1 cellular context compared by ENCODE assay signal in the genomic region with DNA sequence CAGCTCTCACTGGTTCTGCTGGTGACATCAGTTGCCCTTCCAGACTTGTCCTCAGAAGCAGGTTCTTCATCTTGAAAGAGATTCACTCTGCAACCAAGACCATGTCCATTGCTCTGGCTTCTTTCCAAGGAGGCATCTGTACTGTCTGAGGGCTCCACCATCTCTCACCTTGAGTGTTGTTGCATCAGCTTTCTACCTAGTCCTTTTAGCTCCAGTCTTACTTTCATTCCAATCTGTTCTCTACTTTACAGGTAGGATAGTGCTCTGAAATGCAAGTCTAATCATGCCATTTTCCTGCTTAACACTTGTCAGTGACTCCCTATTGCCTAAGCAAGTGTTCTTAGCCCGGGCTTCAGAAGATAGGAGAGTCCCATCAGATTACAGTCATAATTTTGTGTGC.
TF ChIP-seq lines count a peak whose summit lies in the region.

No MANE protein-coding gene starts in this region.

TF ChIP-seq in K562, 482 proteins besides CTCF, POLR2A, EP300 and RAD21 (continued from another document):
- TF ChIP-seq, protein P1, sequence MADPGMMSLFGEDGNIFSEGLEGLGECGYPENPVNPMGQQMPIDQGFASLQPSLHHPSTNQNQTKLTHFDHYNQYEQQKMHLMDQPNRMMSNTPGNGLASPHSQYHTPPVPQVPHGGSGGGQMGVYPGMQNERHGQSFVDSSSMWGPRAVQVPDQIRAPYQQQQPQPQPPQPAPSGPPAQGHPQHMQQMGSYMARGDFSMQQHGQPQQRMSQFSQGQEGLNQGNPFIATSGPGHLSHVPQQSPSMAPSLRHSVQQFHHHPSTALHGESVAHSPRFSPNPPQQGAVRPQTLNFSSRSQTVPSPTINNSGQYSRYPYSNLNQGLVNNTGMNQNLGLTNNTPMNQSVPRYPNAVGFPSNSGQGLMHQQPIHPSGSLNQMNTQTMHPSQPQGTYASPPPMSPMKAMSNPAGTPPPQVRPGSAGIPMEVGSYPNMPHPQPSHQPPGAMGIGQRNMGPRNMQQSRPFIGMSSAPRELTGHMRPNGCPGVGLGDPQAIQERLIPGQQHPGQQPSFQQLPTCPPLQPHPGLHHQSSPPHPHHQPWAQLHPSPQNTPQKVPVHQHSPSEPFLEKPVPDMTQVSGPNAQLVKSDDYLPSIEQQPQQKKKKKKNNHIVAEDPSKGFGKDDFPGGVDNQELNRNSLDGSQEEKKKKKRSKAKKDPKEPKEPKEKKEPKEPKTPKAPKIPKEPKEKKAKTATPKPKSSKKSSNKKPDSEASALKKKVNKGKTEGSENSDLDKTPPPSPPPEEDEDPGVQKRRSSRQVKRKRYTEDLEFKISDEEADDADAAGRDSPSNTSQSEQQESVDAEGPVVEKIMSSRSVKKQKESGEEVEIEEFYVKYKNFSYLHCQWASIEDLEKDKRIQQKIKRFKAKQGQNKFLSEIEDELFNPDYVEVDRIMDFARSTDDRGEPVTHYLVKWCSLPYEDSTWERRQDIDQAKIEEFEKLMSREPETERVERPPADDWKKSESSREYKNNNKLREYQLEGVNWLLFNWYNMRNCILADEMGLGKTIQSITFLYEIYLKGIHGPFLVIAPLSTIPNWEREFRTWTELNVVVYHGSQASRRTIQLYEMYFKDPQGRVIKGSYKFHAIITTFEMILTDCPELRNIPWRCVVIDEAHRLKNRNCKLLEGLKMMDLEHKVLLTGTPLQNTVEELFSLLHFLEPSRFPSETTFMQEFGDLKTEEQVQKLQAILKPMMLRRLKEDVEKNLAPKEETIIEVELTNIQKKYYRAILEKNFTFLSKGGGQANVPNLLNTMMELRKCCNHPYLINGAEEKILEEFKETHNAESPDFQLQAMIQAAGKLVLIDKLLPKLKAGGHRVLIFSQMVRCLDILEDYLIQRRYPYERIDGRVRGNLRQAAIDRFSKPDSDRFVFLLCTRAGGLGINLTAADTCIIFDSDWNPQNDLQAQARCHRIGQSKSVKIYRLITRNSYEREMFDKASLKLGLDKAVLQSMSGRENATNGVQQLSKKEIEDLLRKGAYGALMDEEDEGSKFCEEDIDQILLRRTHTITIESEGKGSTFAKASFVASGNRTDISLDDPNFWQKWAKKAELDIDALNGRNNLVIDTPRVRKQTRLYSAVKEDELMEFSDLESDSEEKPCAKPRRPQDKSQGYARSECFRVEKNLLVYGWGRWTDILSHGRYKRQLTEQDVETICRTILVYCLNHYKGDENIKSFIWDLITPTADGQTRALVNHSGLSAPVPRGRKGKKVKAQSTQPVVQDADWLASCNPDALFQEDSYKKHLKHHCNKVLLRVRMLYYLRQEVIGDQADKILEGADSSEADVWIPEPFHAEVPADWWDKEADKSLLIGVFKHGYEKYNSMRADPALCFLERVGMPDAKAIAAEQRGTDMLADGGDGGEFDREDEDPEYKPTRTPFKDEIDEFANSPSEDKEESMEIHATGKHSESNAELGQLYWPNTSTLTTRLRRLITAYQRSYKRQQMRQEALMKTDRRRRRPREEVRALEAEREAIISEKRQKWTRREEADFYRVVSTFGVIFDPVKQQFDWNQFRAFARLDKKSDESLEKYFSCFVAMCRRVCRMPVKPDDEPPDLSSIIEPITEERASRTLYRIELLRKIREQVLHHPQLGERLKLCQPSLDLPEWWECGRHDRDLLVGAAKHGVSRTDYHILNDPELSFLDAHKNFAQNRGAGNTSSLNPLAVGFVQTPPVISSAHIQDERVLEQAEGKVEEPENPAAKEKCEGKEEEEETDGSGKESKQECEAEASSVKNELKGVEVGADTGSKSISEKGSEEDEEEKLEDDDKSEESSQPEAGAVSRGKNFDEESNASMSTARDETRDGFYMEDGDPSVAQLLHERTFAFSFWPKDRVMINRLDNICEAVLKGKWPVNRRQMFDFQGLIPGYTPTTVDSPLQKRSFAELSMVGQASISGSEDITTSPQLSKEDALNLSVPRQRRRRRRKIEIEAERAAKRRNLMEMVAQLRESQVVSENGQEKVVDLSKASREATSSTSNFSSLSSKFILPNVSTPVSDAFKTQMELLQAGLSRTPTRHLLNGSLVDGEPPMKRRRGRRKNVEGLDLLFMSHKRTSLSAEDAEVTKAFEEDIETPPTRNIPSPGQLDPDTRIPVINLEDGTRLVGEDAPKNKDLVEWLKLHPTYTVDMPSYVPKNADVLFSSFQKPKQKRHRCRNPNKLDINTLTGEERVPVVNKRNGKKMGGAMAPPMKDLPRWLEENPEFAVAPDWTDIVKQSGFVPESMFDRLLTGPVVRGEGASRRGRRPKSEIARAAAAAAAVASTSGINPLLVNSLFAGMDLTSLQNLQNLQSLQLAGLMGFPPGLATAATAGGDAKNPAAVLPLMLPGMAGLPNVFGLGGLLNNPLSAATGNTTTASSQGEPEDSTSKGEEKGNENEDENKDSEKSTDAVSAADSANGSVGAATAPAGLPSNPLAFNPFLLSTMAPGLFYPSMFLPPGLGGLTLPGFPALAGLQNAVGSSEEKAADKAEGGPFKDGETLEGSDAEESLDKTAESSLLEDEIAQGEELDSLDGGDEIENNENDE (IDR thresholded peaks at IDR 0.05; ENCODE audit: low read depth, low read length), result no peak
- TF ChIP-seq, protein P2, sequence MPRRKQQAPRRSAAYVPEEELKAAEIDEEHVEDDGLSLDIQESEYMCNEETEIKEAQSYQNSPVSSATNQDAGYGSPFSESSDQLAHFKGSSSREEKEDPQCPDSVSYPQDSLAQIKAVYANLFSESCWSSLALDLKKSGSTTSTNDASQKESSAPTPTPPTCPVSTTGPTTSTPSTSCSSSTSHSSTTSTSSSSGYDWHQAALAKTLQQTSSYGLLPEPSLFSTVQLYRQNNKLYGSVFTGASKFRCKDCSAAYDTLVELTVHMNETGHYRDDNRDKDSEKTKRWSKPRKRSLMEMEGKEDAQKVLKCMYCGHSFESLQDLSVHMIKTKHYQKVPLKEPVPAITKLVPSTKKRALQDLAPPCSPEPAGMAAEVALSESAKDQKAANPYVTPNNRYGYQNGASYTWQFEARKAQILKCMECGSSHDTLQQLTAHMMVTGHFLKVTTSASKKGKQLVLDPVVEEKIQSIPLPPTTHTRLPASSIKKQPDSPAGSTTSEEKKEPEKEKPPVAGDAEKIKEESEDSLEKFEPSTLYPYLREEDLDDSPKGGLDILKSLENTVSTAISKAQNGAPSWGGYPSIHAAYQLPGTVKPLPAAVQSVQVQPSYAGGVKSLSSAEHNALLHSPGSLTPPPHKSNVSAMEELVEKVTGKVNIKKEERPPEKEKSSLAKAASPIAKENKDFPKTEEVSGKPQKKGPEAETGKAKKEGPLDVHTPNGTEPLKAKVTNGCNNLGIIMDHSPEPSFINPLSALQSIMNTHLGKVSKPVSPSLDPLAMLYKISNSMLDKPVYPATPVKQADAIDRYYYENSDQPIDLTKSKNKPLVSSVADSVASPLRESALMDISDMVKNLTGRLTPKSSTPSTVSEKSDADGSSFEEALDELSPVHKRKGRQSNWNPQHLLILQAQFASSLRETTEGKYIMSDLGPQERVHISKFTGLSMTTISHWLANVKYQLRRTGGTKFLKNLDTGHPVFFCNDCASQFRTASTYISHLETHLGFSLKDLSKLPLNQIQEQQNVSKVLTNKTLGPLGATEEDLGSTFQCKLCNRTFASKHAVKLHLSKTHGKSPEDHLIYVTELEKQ (CRISPR knock-in tag; IDR thresholded peaks at IDR 0.05), result no peak
- TF ChIP-seq KLF6 (CRISPR knock-in tag; IDR thresholded peaks at IDR 0.05; ENCODE audit: borderline replicate concordance), result 0 out of 2 replicates have a peak, but pooled peaks have one; percentile 8
- TF ChIP-seq, protein P3, sequence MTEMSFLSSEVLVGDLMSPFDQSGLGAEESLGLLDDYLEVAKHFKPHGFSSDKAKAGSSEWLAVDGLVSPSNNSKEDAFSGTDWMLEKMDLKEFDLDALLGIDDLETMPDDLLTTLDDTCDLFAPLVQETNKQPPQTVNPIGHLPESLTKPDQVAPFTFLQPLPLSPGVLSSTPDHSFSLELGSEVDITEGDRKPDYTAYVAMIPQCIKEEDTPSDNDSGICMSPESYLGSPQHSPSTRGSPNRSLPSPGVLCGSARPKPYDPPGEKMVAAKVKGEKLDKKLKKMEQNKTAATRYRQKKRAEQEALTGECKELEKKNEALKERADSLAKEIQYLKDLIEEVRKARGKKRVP (CRISPR knock-in tag; IDR thresholded peaks at IDR 0.05), result 0 out of 2 replicates have a peak, but pooled peaks have one; percentile 26
- no peak for TF ChIP-seq MEIS2 (IDR thresholded peaks at IDR 0.05; ENCODE audit: partially characterized antibody)
- 0 out of 4 replicates have a peak, but pooled peaks of 1 of the 2 experiments have one; percentile 29 for TF ChIP-seq RCOR1 (IDR thresholded peaks at IDR 0.05; ENCODE audit: borderline replicate concordance in 1 of 2, low read depth in 2 of 2, low read length in 2 of 2)
- 0 out of 2 replicates have a peak, but pooled peaks have one; percentile 21 for TF ChIP-seq ZEB2 (IDR thresholded peaks at IDR 0.05)
- peak; percentile 54; the same call in 1 of the 2 replicates for TF ChIP-seq NFIC (IDR thresholded peaks at IDR 0.05)
- peak; percentile 37; the same call in 1 of the 2 replicates for TF ChIP-seq CTBP1 (IDR thresholded peaks at IDR 0.05; ENCODE audit: borderline replicate concordance)
TF ChIP-seq in K562: peak in this region for 11.
